Comparison of ENCODE assay signal across 16 cellular contexts in genomic region chr3:129582799-129583198, GRCh38.
"Had no signal": no experiment of that assay in that cellular context is flagged by ENCODE, and none has a peak within 500 bp of the region (broad histone marks: within the 10 kb centered on the region; RNA-seq: fewer than 3 reads in every experiment).

No MANE protein-coding gene starts in this region.

- H3K36me3 Mint-ChIP-seq: activated naive CD8-positive, alpha-beta T cell treated with anti-CD3 and anti-CD28 coated beads for 36 hours; natural killer cell had no signal

- H3K4me3 Mint-ChIP-seq: activated naive CD8-positive, alpha-beta T cell treated with anti-CD3 and anti-CD28 coated beads for 36 hours; natural killer cell had no signal

- H3K27me3 Mint-ChIP-seq: activated naive CD8-positive, alpha-beta T cell treated with anti-CD3 and anti-CD28 coated beads for 36 hours had no signal

- ATAC-seq: body of pancreas, natural killer cell, sciatic nerve had no signal

- H3K9me3 Mint-ChIP-seq: activated naive CD8-positive, alpha-beta T cell treated with anti-CD3 and anti-CD28 coated beads for 36 hours; natural killer cell had no signal

- FAIRE-seq: colon, endometrium, frontal cortex had no signal

- H3K27ac Mint-ChIP-seq: activated naive CD8-positive, alpha-beta T cell treated with anti-CD3 and anti-CD28 coated beads for 36 hours; natural killer cell had no signal

- DNase-seq: activated CD4-positive, alpha-beta T cell treated with anti-CD3 and anti-CD28 coated beads, Interleukin-2, amount 50 U/mL, for 48 hours; activated naive CD8-positive, alpha-beta T cell treated with anti-CD3 and anti-CD28 coated beads for 36 hours; body of pancreas; central memory CD4-positive, alpha-beta T cell; erythroblast; head of caudate nucleus; natural killer cell; nucleus accumbens; stimulated activated CD4-positive, alpha-beta T cell treated with anti-CD3 and anti-CD28 coated beads, Interleukin-4, amount 100 ng/mL, for 24 hours; stimulated activated naive CD4-positive, alpha-beta T cell; T-helper 2 cell; WERI-Rb-1 had no signal
